ENCODE assay signal across 9 cellular contexts in the genomic region with DNA sequence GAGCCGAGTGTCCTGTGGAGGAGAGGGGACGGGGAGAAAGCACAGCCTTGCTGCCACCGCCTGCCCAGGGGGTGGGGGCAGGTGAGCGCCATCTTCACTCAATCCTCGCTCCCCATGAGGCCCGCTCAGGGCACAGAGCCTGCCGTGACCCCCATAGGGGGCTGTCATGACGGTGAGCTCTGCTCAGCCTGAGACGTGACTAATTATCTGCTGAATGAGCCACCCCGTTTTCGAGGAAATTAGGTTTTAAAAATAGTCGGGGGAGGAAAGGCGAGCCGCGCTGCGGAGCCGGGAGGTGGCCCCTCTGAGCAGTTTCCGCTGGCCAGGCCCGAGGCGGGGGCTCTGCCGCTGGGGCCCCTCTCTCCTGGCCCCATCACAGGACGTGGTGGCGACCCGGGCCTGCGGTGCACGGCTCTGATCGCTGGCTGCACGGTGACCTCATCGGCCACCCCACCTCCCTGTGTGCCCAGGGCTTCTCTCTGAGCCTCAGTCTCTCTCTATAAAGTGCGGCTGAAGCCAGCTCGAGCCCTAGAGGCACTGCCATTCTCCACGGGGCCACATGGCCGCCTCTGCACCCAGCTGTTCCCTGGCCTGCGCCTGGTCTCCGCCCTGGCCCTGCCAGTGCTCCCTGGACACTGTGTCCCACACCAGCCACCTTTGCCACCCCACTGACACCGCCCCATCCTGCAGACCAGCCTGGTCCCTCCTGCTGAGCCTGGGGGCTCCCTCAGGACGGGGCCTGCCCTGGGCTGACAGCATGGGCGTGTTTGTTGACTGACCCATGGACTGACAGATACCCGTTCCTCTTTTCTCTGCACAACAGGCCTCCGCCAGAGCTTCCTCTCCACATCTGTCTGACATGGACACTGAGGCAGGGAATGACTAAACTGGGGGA. TPM values are rescaled to one million over a fixed set of nuclear protein-coding genes. Genes with fewer than 3 reads are reported as not detected.
DNase-seq lines count a peak whose midpoint lies in the region; ATAC-seq and TF ChIP-seq lines count a peak whose summit lies in the region.
"Had no signal": no experiment of that assay in that cellular context is flagged by ENCODE, and none has a peak within 500 bp of the region (broad histone marks: within the 10 kb centered on the region; RNA-seq: fewer than 3 reads in every experiment).

No MANE protein-coding gene starts in this region.

- H3K36me3 Mint-ChIP-seq in natural killer cell, result no peaks in the 10 kb centered on the region

- H3K9me3 ChIP-seq in uterus, result no peaks in the 10 kb centered on the region

- H3K27ac Mint-ChIP-seq in natural killer cell, result peak overlapping the region; percentile 83 to 93

- in situ Hi-C loops in brain microvascular endothelial cell (cut with HindIII; ENCODE audit: low pct_ligation_motif_present, low sequenced_read_pairs), result no loop called here

- H3K4me3 ChIP-seq in brain microvascular endothelial cell (ENCODE audit: low read depth, low read length) (no peak overlapping the region), uterus (peak overlapping the region; percentile 29 to 35)

- peak; percentile 29 for DNase-seq in activated naive CD4-positive, alpha-beta T cell treated with Interleukin-2 at 50 U/mL for 16 hours
- no peak for DNase-seq in activated naive CD4-positive, alpha-beta T cell (lab: John Stamatoyannopoulos, UW)
- DNase-seq in brain microvascular endothelial cell (no peak), natural killer cell (peak; percentile 49), uterus (peak; percentile 49 to 55), NCI-H146 (lab: John Stamatoyannopoulos, UW) (no peak), DMS 273 treated with DMSO at 0.1 percent for 48 hours (lab: John Stamatoyannopoulos, UW) (no peak)

- H3K36me3 ChIP-seq in brain microvascular endothelial cell (replicated peaks) (no peaks in the 10 kb centered on the region), uterus (no peaks in the 10 kb centered on the region)

- peak; percentile 54 to 60 (median 54) for ATAC-seq in natural killer cell
- no peak for ATAC-seq in GM18511 (IDR thresholded peaks at IDR 0.05; ENCODE audit: unreplicated experiment)

- H3K27me3 ChIP-seq in brain microvascular endothelial cell (replicated peaks) (no peaks in the 10 kb centered on the region), uterus (no peaks in the 10 kb centered on the region)

- peaks cover 13 to 38% of the 10 kb centered on the region in 2 donors for H3K4me1 ChIP-seq in uterus

- H3K4me3 Mint-ChIP-seq in natural killer cell, result peak overlapping the region; percentile 89

- TF ChIP-seq CTCF in brain microvascular endothelial cell (IDR thresholded peaks at IDR 0.05; ENCODE audit: low read depth, low read length, missing control alignments) (peak; percentile 48), natural killer cell (IDR thresholded peaks at IDR 0.05) (no peak), uterus (IDR thresholded peaks at IDR 0.05) (peak in 2 of 4 experiments; percentile 12 to 32)

- intact Hi-C loops in natural killer cell (cut with micrococcal nuclease) (loop anchor here (2.0 kb wide), 2 partner anchors 15 to 27 kb away; no protein-coding TSS in a partner anchor), uterus (cut with DNase I; ENCODE audit: low total_unique reads) (no loop called here)

- peaks cover 24 to 56% of the 10 kb centered on the region in 2 donors for H3K4me1 Mint-ChIP-seq in natural killer cell

- H3K27ac ChIP-seq in brain microvascular endothelial cell, result peak overlapping the region; percentile 79
- peak overlapping the region; percentile 95 to 98 for H3K27ac ChIP-seq in uterus
- H3K27ac ChIP-seq: KMS-11 had no signal

- TF ChIP-seq POLR2A in uterus (IDR thresholded peaks at IDR 0.05), result no peak

- H3K9me3 Mint-ChIP-seq in natural killer cell, result no peaks in the 10 kb centered on the region

- no peaks in the 10 kb centered on the region for H3K27me3 Mint-ChIP-seq in natural killer cell (ENCODE audit: low read depth in 2 of 2)

RNA-seq across cellular contexts. Expression of a gene that starts 28.3 kb away (rescaled TPM):
- total RNA-seq in natural killer cell (10 to 100 TPM; 35.0 to 49.2 (median 36.8) TPM), uterus (10 to 100 TPM in 3 of 4 donors, 1 to 10 TPM in 1; 6.2 to 77.5 (median 33.2) TPM)

RNA-seq across cellular contexts. Expression of a gene that starts 36.3 kb away (rescaled TPM):
- 1 to 10 TPM; 1.1 to 2.9 (median 1.3) TPM for total RNA-seq in natural killer cell
- 1 to 10 TPM in 3 of 4 donors, under 1 TPM in 1; 0.37 to 7.4 (median 3.9) TPM for total RNA-seq in uterus

RNA-seq across cellular contexts. Expression of a gene that starts 45.3 kb away (rescaled TPM):
- total RNA-seq in natural killer cell (10 to 100 TPM; 33.6 to 42.2 (median 40.8) TPM), uterus (10 to 100 TPM in 3 of 4 donors, 1 to 10 TPM in 1; 6.8 to 28.4 (median 20.7) TPM)

Comparison
In these comparisons a context has a peak if more than half of its experiments do, and no peak if none do; other contexts are left out.
1. DNase-seq: peak in activated naive CD4-positive, alpha-beta T cell treated with Interleukin-2 at 50 U/mL for 16 hours (single experiment), natural killer cell (single experiment) and uterus (2 of 2); none in activated naive CD4-positive, alpha-beta T cell (0 of 4), brain microvascular endothelial cell (single experiment), NCI-H146 (single experiment) and DMS 273 treated with DMSO at 0.1 percent for 48 hours (single experiment).